ENCODE assay signal across 1 cellular context in the genomic region with DNA sequence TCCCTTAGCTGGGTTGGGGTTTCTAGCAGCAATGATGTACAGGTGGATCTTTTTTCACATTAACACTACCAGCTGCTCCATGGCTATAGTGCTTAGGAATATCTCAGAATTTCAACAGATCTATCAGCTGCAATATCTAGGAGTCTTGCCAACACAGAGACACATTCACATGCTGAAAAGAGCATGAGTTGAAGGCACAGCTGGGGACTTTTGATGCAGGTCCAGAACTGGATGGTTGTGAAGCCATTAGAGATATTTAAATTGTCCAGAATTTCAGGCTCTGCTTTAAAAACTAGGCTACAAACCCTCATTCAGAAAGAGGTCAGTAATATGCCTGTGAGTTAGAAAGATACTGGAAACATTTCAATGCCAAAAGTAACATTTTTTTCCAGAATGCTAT.
TF ChIP-seq lines count a peak whose summit lies in the region.

No MANE protein-coding gene starts in this region.

TF ChIP-seq in GM23338, 12 proteins besides CTCF, POLR2A, EP300 and RAD21 (continued from another document):
- TF ChIP-seq, protein P1, sequence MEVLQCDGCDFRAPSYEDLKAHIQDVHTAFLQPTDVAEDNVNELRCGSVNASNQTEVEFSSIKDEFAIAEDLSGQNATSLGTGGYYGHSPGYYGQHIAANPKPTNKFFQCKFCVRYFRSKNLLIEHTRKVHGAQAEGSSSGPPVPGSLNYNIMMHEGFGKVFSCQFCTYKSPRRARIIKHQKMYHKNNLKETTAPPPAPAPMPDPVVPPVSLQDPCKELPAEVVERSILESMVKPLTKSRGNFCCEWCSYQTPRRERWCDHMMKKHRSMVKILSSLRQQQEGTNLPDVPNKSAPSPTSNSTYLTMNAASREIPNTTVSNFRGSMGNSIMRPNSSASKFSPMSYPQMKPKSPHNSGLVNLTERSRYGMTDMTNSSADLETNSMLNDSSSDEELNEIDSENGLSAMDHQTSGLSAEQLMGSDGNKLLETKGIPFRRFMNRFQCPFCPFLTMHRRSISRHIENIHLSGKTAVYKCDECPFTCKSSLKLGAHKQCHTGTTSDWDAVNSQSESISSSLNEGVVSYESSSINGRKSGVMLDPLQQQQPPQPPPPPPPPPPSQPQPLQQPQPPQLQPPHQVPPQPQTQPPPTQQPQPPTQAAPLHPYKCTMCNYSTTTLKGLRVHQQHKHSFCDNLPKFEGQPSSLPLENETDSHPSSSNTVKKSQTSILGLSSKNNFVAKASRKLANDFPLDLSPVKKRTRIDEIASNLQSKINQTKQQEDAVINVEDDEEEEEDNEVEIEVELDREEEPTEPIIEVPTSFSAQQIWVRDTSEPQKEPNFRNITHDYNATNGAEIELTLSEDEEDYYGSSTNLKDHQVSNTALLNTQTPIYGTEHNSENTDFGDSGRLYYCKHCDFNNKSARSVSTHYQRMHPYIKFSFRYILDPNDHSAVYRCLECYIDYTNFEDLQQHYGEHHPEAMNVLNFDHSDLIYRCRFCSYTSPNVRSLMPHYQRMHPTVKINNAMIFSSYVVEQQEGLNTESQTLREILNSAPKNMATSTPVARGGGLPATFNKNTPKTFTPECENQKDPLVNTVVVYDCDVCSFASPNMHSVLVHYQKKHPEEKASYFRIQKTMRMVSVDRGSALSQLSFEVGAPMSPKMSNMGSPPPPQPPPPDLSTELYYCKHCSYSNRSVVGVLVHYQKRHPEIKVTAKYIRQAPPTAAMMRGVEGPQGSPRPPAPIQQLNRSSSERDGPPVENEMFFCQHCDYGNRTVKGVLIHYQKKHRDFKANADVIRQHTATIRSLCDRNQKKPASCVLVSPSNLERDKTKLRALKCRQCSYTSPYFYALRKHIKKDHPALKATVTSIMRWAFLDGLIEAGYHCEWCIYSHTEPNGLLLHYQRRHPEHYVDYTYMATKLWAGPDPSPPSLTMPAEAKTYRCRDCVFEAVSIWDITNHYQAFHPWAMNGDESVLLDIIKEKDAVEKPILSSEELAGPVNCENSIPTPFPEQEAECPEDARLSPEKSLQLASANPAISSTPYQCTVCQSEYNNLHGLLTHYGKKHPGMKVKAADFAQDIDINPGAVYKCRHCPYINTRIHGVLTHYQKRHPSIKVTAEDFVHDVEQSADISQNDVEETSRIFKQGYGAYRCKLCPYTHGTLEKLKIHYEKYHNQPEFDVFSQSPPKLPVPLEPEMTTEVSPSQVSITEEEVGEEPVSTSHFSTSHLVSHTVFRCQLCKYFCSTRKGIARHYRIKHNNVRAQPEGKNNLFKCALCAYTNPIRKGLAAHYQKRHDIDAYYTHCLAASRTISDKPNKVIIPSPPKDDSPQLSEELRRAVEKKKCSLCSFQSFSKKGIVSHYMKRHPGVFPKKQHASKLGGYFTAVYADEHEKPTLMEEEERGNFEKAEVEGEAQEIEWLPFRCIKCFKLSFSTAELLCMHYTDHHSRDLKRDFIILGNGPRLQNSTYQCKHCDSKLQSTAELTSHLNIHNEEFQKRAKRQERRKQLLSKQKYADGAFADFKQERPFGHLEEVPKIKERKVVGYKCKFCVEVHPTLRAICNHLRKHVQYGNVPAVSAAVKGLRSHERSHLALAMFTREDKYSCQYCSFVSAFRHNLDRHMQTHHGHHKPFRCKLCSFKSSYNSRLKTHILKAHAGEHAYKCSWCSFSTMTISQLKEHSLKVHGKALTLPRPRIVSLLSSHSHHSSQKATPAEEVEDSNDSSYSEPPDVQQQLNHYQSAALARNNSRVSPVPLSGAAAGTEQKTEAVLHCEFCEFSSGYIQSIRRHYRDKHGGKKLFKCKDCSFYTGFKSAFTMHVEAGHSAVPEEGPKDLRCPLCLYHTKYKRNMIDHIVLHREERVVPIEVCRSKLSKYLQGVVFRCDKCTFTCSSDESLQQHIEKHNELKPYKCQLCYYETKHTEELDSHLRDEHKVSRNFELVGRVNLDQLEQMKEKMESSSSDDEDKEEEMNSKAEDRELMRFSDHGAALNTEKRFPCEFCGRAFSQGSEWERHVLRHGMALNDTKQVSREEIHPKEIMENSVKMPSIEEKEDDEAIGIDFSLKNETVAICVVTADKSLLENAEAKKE (CRISPR knock-in tag; IDR thresholded peaks at IDR 0.05), result no peak
- TF ChIP-seq, protein P2, sequence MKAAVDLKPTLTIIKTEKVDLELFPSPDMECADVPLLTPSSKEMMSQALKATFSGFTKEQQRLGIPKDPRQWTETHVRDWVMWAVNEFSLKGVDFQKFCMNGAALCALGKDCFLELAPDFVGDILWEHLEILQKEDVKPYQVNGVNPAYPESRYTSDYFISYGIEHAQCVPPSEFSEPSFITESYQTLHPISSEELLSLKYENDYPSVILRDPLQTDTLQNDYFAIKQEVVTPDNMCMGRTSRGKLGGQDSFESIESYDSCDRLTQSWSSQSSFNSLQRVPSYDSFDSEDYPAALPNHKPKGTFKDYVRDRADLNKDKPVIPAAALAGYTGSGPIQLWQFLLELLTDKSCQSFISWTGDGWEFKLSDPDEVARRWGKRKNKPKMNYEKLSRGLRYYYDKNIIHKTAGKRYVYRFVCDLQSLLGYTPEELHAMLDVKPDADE (IDR thresholded peaks at IDR 0.05), result no peak
- no peak for TF ChIP-seq JUNB (IDR thresholded peaks at IDR 0.05; ENCODE audit: unreplicated experiment)
